ENCODE assay signal across 8 cellular contexts in the genomic region with DNA sequence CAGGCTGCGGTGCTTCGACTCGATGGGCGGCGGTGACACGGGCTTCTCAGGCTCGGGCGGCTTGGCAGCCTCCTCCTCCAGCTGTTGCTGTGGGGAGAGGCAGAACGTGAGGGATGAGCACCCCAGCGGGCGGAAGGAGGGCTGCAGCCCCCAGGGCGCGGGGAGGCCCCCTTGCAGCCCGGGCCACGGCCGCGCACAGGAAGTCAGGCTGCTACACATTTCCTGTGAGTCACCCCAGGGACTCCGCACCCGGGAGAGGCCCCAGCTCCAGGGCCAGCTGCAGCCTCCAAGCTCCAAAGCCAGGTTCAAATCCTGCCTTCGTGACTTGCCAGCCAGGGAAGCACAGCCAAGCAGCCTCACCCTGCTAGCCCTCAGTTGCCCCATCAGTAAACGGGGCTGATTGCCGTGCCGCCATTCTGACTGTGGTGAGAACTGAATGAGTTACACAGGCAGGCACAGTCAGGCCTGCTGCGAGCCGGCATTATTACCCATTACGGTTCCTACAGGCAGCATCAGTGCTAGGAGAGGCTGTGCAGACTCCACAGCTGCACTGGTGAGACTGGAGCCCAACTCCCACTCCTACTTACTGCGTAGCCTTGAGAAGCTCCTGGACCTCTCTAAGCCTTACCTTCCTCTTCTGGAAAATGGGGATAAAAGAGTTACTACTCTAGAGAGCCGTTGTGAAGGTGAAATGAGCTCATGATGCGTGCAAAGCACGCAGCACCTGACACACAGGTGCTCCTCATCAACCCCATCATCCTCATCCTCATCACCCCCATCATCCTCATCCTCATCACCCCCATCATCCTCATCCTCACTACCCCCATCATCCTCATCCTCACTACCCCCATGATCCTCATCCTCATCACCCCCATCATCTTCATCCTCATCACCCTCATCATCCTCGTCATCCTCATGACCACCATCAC.
A peak's percentile ranks its signal among the peaks of the same experiment; 100 is the strongest.
DNase-seq lines count a peak whose midpoint lies in the region; ATAC-seq lines count a peak whose summit lies in the region.

No MANE protein-coding gene starts in this region.

- DNase-seq in EH (ENCODE audit: low read depth) (peak; percentile 36), KG1 (lab: John Stamatoyannopoulos, UW) (peak; percentile 67), NCI-H2107 (lab: John Stamatoyannopoulos, UW) (no peak), NCI-H2171 (lab: John Stamatoyannopoulos, UW) (no peak)
- DNase-seq in activated CD4-positive, alpha-beta T cell treated with anti-CD3 and anti-CD28 coated beads, Interleukin-2, amount 50 U/mL, for 1 hour, result peak; percentile 87
- DNase-seq in stimulated activated CD4-positive, alpha-beta T cell treated with anti-CD3 and anti-CD28 coated beads, Interleukin-2, amount 100 ng/mL, for 24 hours, result peak; percentile 84 to 85

- ATAC-seq in GM21390 (IDR thresholded peaks at IDR 0.05; ENCODE audit: unreplicated experiment) (peak; percentile 96), esophagus mucosa (peak; percentile 71)

Comparison
In these comparisons a context has a peak if more than half of its experiments do, and no peak if none do; other contexts are left out.
1. DNase-seq: peak in EH (single experiment), KG1 (single experiment), activated CD4-positive, alpha-beta T cell treated with anti-CD3 and anti-CD28 coated beads, Interleukin-2, amount 50 U/mL, for 1 hour (single experiment) and stimulated activated CD4-positive, alpha-beta T cell treated with anti-CD3 and anti-CD28 coated beads, Interleukin-2, amount 100 ng/mL, for 24 hours (2 of 2); none in NCI-H2107 (single experiment) and NCI-H2171 (single experiment).